Comparison of ENCODE assay signal across 8 cellular contexts in genomic region chr7:157271991-157272324, GRCh38.
DNase-seq lines count a peak whose midpoint lies in the region; ATAC-seq, FAIRE-seq and TF ChIP-seq lines count a peak whose summit lies in the region.

No MANE protein-coding gene starts in this region.

- TF ChIP-seq RAD21 in GM12878 (IDR thresholded peaks at IDR 0.05; ENCODE audit: insufficient read depth, low read depth, low read length), result no peak

- no peak overlapping the region for H3K9ac ChIP-seq in GM12878 (ENCODE audit: control insufficient read depth, insufficient read depth, low read length)

- SMC1A ChIA-PET in GM12878 (lab: Charles Lee; ENCODE audit: uncharacterized antibody, unreplicated experiment), result interaction anchor here (1.0 kb wide), 1 partner anchor 68 kb away, joined by 3 read pairs; no protein-coding TSS in a partner anchor

- 0 out of 3 replicates have a peak, but pooled peaks have one; percentile 5 for ATAC-seq in GM12878
- ATAC-seq in activated CD4-positive, CD25-positive, alpha-beta regulatory T cell treated with anti-CD3 and anti-CD28 coated beads, Interleukin-2, amount 50 U/mL, for 24 hours, result no peak
- ATAC-seq in HG03159 (IDR thresholded peaks at IDR 0.05; ENCODE audit: unreplicated experiment), result no peak

- H3K4me1 ChIP-seq in GM12878 (ENCODE audit: control insufficient read depth, insufficient read depth, low read length), result no peaks in the 10 kb centered on the region

- H4K20me1 ChIP-seq in GM12878 (ENCODE audit: control insufficient read depth, insufficient read depth), result no peaks in the 10 kb centered on the region

- intact Hi-C loops in GM12878 (cut with micrococcal nuclease; ENCODE audit: unreplicated experiment), result loop anchor here (2.0 kb wide), 1 partner anchor 303 kb away; no protein-coding TSS in a partner anchor
- intact Hi-C loops in lower leg skin (cut with DNase I; ENCODE audit: low total_unique reads), result loop anchor here (10.0 kb wide), 1 partner anchor 327 kb away; the partner anchor contains the start of gene NOM1

- 19% methylated on average over 9 of the region's 9 CpGs for WGBS in GM12878 (ENCODE audit: insufficient coverage, insufficient replicate concordance, low lambda C conversion rate, missing lambda C conversion rate)
- 17 to 18% methylated on average over 9 of the region's 9 CpGs for WGBS in lower leg skin, 2 donors

- FAIRE-seq in GM12878 (lab: Jason Lieb, UNC), result no peak

- TF ChIP-seq POLR2A in GM12878 (IDR thresholded peaks at IDR 0.05; ENCODE audit: low read depth, low read length) (no peak), lower leg skin (IDR thresholded peaks at IDR 0.05) (no peak)

- H3K4me2 ChIP-seq in GM12878 (ENCODE audit: control insufficient read depth, insufficient read depth), result no peak overlapping the region

- no peak overlapping the region for H3K4me3 ChIP-seq in GM12878
- H3K4me3 ChIP-seq in lower leg skin (ENCODE audit: low read depth, poor library complexity, severe bottlenecking), result no peak overlapping the region

- CTCF ChIA-PET in GM12878 (lab: Yijun Ruan, JAX), result interaction anchor here (1.0 to 4.3 kb wide), 4 partner anchors 67 to 1456 kb away, joined by 3 to 27 read pairs (median 6); no protein-coding TSS in a partner anchor

- RAD21 ChIA-PET in GM12878 (lab: Charles Lee; ENCODE audit: unreplicated experiment), result interaction anchor here (0.6 kb wide), 1 partner anchor 44 kb away, joined by 3 read pairs; no protein-coding TSS in a partner anchor

- no peak for TF ChIP-seq EP300 in GM12878 (IDR thresholded peaks at IDR 0.05; ENCODE audit: borderline replicate concordance in 1 of 2, control insufficient read depth in 1 of 2, low read depth in 2 of 2, low read length in 2 of 2)

- in situ Hi-C loops in GM12878 (cut with MboI), result loop anchor here (5.0 to 25.0 kb wide), 2 partner anchors 300 to 1460 kb away; partner anchors contain the start of gene SHH

- H3K36me3 ChIP-seq in GM12878 (ENCODE audit: control insufficient read depth in 2 of 2, insufficient read depth in 2 of 2, low read length in 1 of 2), result peaks cover 1 to 17% of the 10 kb centered on the region in 2 experiments; a peak in 3 of 4 replicates

- no peak for TF ChIP-seq CTCF in 22Rv1 (IDR thresholded peaks at IDR 0.05)
- TF ChIP-seq CTCF in GM12878 (IDR thresholded peaks at IDR 0.05 in 2 of 3, conservative IDR thresholded peaks at IDR 0.05 in 1 of 3; ENCODE audit: control insufficient read depth in 2 of 3, extremely low read depth in 1 of 3, insufficient read depth in 1 of 3, low read depth in 3 of 3, low read length in 3 of 3), result no peak
- TF ChIP-seq CTCF in lower leg skin (IDR thresholded peaks at IDR 0.05), result no peak

- no TSS peak for BruUV-seq in GM12878 (replicated peaks; lab: Mats Ljungman, UMichigan)

- POLR2A ChIA-PET in GM12878 (lab: Charles Lee), result no interaction called here

- no peaks in the 10 kb centered on the region for H3K79me2 ChIP-seq in GM12878 (ENCODE audit: control insufficient read depth, insufficient read depth, low read length)

- no peak overlapping the region for H2AFZ ChIP-seq in GM12878 (ENCODE audit: control insufficient read depth, low read depth, low read length)

- H3K27ac ChIP-seq in 22Rv1, result peak overlapping the region; percentile 22; the same call in 1 of the 2 replicates
- H3K27ac ChIP-seq in GM12878 (ENCODE audit: control insufficient read depth, insufficient read depth), result no peak overlapping the region

- DNase-seq in HCEC 1CT (peak; percentile 99), GM12878 (ENCODE audit: low read depth, low spot score) (no peak), lower leg skin (ENCODE audit: low spot score in 2 of 2) (peak; percentile 86 to 90), SHP77 treated with DMSO at 0.1 percent for 48 hours (lab: John Stamatoyannopoulos, UW) (no peak), NCI-H187 treated with DMSO at 0.1 percent for 48 hours (lab: John Stamatoyannopoulos, UW) (no peak)

- no peaks in the 10 kb centered on the region for H3K27me3 ChIP-seq in GM12878 (replicated peaks in 1 of 2; ENCODE audit: control insufficient read depth in 2 of 2, insufficient read depth in 2 of 2, low read length in 1 of 2)

- H3K9me3 ChIP-seq in GM12878 (replicated peaks; ENCODE audit: control insufficient read depth, insufficient read depth, low read length), result no peaks in the 10 kb centered on the region

TF ChIP-seq in GM12878, 131 proteins besides CTCF, POLR2A, EP300 and RAD21:
- no peak for TF ChIP-seq PAX8 (IDR thresholded peaks at IDR 0.05)
- TF ChIP-seq TARDBP (IDR thresholded peaks at IDR 0.05; ENCODE audit: borderline replicate concordance), result no peak
- no peak for TF ChIP-seq GATAD2B (conservative IDR thresholded peaks at IDR 0.05; ENCODE audit: low read depth)
- no peak for TF ChIP-seq ZNF207 (IDR thresholded peaks at IDR 0.05; ENCODE audit: borderline replicate concordance)
TF ChIP-seq in GM12878: peak in this region for 0.

Comparison
In these comparisons a context has a peak if more than half of its experiments do, and no peak if none do; other contexts are left out.
1. DNase-seq: peak in HCEC 1CT (single experiment) and lower leg skin (2 of 2); none in GM12878 (single experiment), SHP77 treated with DMSO at 0.1 percent for 48 hours (single experiment) and NCI-H187 treated with DMSO at 0.1 percent for 48 hours (single experiment).